Comparison of ENCODE assay signal across 1 cellular context in genomic region chr1:31715873-31716220, GRCh38.
TF ChIP-seq lines count a peak whose summit lies in the region.

No MANE protein-coding gene starts in this region.

TF ChIP-seq in IMR-90, 13 proteins besides CTCF, POLR2A, EP300 and RAD21:
- no peak for TF ChIP-seq MAFK (IDR thresholded peaks at IDR 0.05; ENCODE audit: low read depth, low read length)
- TF ChIP-seq NFE2L2 (IDR thresholded peaks at IDR 0.05; ENCODE audit: low read depth, low read length) = no peak
- TF ChIP-seq RFX5 (IDR thresholded peaks at IDR 0.05; ENCODE audit: low read depth, low read length) = no peak
- TF ChIP-seq CHD1 (IDR thresholded peaks at IDR 0.05; ENCODE audit: low read depth, low read length) = no peak
- no peak for TF ChIP-seq RCOR1 (IDR thresholded peaks at IDR 0.05; ENCODE audit: insufficient replicate concordance, low read length)
- TF ChIP-seq MXI1 (IDR thresholded peaks at IDR 0.05; ENCODE audit: borderline replicate concordance, low read depth, low read length) = no peak
- no peak for TF ChIP-seq CEBPB (IDR thresholded peaks at IDR 0.05; ENCODE audit: low read depth, low read length)
- TF ChIP-seq ELK1 (IDR thresholded peaks at IDR 0.05; ENCODE audit: borderline replicate concordance, low read depth, low read length) = no peak
- no peak for TF ChIP-seq BHLHE40 (IDR thresholded peaks at IDR 0.05; ENCODE audit: low read depth, low read length)
- no peak for TF ChIP-seq USF2 (IDR thresholded peaks at IDR 0.05; ENCODE audit: low read depth, low read length)
- no peak for TF ChIP-seq SMC3 (IDR thresholded peaks at IDR 0.05; ENCODE audit: low read depth, low read length)
- no peak for TF ChIP-seq MAZ (IDR thresholded peaks at IDR 0.05; ENCODE audit: borderline replicate concordance, low read depth, low read length)
- TF ChIP-seq FOS (IDR thresholded peaks at IDR 0.05; ENCODE audit: low read depth, low read length) = no peak
